11 cellular contexts compared by ENCODE assay signal in genomic region chr11:33347490-33348125, GRCh38. TPM values are rescaled to one million over a fixed set of nuclear protein-coding genes. Genes with fewer than 3 reads are reported as not detected.
DNase-seq lines count a peak whose midpoint lies in the region; ATAC-seq and TF ChIP-seq lines count a peak whose summit lies in the region.
"Had no signal": no experiment of that assay in that cellular context is flagged by ENCODE, and none has a peak within 500 bp of the region (broad histone marks: within the 10 kb centered on the region; RNA-seq: fewer than 3 reads in every experiment).

No MANE protein-coding gene starts in this region.

- no peak overlapping the region for H3K27ac ChIP-seq in HEK293 (ENCODE audit: extremely low read depth, low read depth, low read length)
- H3K27ac ChIP-seq in brain microvascular endothelial cell, result no peak overlapping the region
- H3K27ac ChIP-seq: right atrium auricular region had no signal

- no peak for TF ChIP-seq CTCF in activated CD8-positive, alpha-beta T cell treated with anti-CD3 and anti-CD28 coated beads for 36 hours (IDR thresholded peaks at IDR 0.05)
- TF ChIP-seq CTCF in HEK293 (tag by site-specific recombination; IDR thresholded peaks at IDR 0.05) (no peak), brain microvascular endothelial cell (IDR thresholded peaks at IDR 0.05; ENCODE audit: low read depth, low read length, missing control alignments) (no peak)

- ATAC-seq in activated CD8-positive, alpha-beta T cell treated with anti-CD3 and anti-CD28 coated beads for 36 hours, result no peak
- no peak for ATAC-seq in activated CD8-positive, alpha-beta T cell treated with anti-CD3 and anti-CD28 coated beads, Interleukin-2, amount 10 ng/mL, durations not matched to agents 7 days and 5 days
- ATAC-seq in HG03442 (IDR thresholded peaks at IDR 0.05; ENCODE audit: unreplicated experiment), result peak; percentile 84
- peak; percentile 87 for ATAC-seq in stimulated activated memory B cell treated with anti-CD40 and anti-IgM and Interleukin-4, amounts not matched to agents 10 μg/mL and 1 μg/mL and 100 μg/mL, for 72 hours

- H3K36me3 ChIP-seq in HEK293 (ENCODE audit: control insufficient read depth in 2 of 2, insufficient read depth in 1 of 2, low read length in 2 of 2) (peaks cover 5 to 66% of the 10 kb centered on the region in 2 experiments), brain microvascular endothelial cell (replicated peaks) (peaks cover 38% of the 10 kb centered on the region)

- peaks cover 14% of the 10 kb centered on the region for H3K36me3 Mint-ChIP-seq in activated CD8-positive, alpha-beta T cell treated with anti-CD3 and anti-CD28 coated beads for 36 hours (ENCODE audit: low read depth)
- H3K36me3 Mint-ChIP-seq in activated CD8-positive, alpha-beta T cell treated with anti-CD3 and anti-CD28 coated beads, Interleukin-2, amount 10 ng/mL, durations not matched to agents 7 days and 5 days (ENCODE audit: low read depth), result peaks cover 38% of the 10 kb centered on the region
- peaks cover 46% of the 10 kb centered on the region for H3K36me3 Mint-ChIP-seq in stimulated activated memory B cell treated with anti-CD40 and anti-IgM and Interleukin-4, amounts not matched to agents 10 μg/mL and 1 μg/mL and 100 μg/mL, for 72 hours

- H3K4me3 ChIP-seq in HEK293 (ENCODE audit: low read depth, low read length) (no peak overlapping the region), brain microvascular endothelial cell (ENCODE audit: low read depth, low read length) (no peak overlapping the region)
- H3K4me3 ChIP-seq: right atrium auricular region had no signal

- CTCF ChIA-PET in activated CD8-positive, alpha-beta T cell treated with anti-CD3 and anti-CD28 coated beads for 36 hours (lab: Charles Lee), result interaction anchor here (1.2 to 2.3 kb wide), 2 partner anchors 15 to 282 kb away, joined by 3 to 7 read pairs; no protein-coding TSS in a partner anchor
- CTCF ChIA-PET in activated CD8-positive, alpha-beta T cell treated with anti-CD3 and anti-CD28 coated beads, Interleukin-2, amount 10 ng/mL, durations not matched to agents 7 days and 5 days (lab: Charles Lee), result interaction anchor here (2.6 to 2.7 kb wide), 2 partner anchors 15 to 182 kb away, joined by 8 to 11 read pairs; no protein-coding TSS in a partner anchor
- CTCF ChIA-PET in HEK293 (lab: Yijun Ruan, JAX), result interaction anchor here (0.7 to 1.1 kb wide), 2 partner anchors 194 to 382 kb away, joined by 4 to 6 read pairs; no protein-coding TSS in a partner anchor

- no peaks in the 10 kb centered on the region for H3K27me3 ChIP-seq in brain microvascular endothelial cell (replicated peaks)
- H3K27me3 ChIP-seq: right atrium auricular region had no signal

- intact Hi-C loops in activated CD8-positive, alpha-beta T cell treated with anti-CD3 and anti-CD28 coated beads for 36 hours (cut with micrococcal nuclease), result no loop called here

- no peaks in the 10 kb centered on the region for H3K27me3 Mint-ChIP-seq in activated CD8-positive, alpha-beta T cell treated with anti-CD3 and anti-CD28 coated beads for 36 hours
- H3K27me3 Mint-ChIP-seq in activated CD8-positive, alpha-beta T cell treated with anti-CD3 and anti-CD28 coated beads, Interleukin-2, amount 10 ng/mL, durations not matched to agents 7 days and 5 days (ENCODE audit: low read depth), result no peaks in the 10 kb centered on the region
- no peaks in the 10 kb centered on the region for H3K27me3 Mint-ChIP-seq in stimulated activated memory B cell treated with anti-CD40 and anti-IgM and Interleukin-4, amounts not matched to agents 10 μg/mL and 1 μg/mL and 100 μg/mL, for 72 hours

- in situ Hi-C loops in brain microvascular endothelial cell (cut with HindIII; ENCODE audit: low pct_ligation_motif_present, low sequenced_read_pairs), result no loop called here

- no peak overlapping the region for H3K4me3 Mint-ChIP-seq in activated CD8-positive, alpha-beta T cell treated with anti-CD3 and anti-CD28 coated beads for 36 hours
- H3K4me3 Mint-ChIP-seq in activated CD8-positive, alpha-beta T cell treated with anti-CD3 and anti-CD28 coated beads, Interleukin-2, amount 10 ng/mL, durations not matched to agents 7 days and 5 days, result no peak overlapping the region
- no peak overlapping the region for H3K4me3 Mint-ChIP-seq in stimulated activated memory B cell treated with anti-CD40 and anti-IgM and Interleukin-4, amounts not matched to agents 10 μg/mL and 1 μg/mL and 100 μg/mL, for 72 hours
- H3K4me3 Mint-ChIP-seq: mesothelial cell of epicardium had no signal

- H3K9me3 ChIP-seq in HEK293 (ENCODE audit: control insufficient read depth, insufficient read depth, low read depth, low read length), result no peaks in the 10 kb centered on the region
- H3K9me3 ChIP-seq: right atrium auricular region had no signal

- no peaks in the 10 kb centered on the region for H3K4me1 Mint-ChIP-seq in activated CD8-positive, alpha-beta T cell treated with anti-CD3 and anti-CD28 coated beads for 36 hours (ENCODE audit: low read depth)
- no peaks in the 10 kb centered on the region for H3K4me1 Mint-ChIP-seq in activated CD8-positive, alpha-beta T cell treated with anti-CD3 and anti-CD28 coated beads, Interleukin-2, amount 10 ng/mL, durations not matched to agents 7 days and 5 days (ENCODE audit: low read depth)
- no peaks in the 10 kb centered on the region for H3K4me1 Mint-ChIP-seq in stimulated activated memory B cell treated with anti-CD40 and anti-IgM and Interleukin-4, amounts not matched to agents 10 μg/mL and 1 μg/mL and 100 μg/mL, for 72 hours
- H3K4me1 Mint-ChIP-seq: mesothelial cell of epicardium had no signal

- peak; percentile 12 for DNase-seq in activated CD8-positive, alpha-beta T cell treated with anti-CD3 and anti-CD28 coated beads for 36 hours
- no peak for DNase-seq in activated CD8-positive, alpha-beta T cell treated with anti-CD3 and anti-CD28 coated beads, Interleukin-2, amount 10 ng/mL, durations not matched to agents 7 days and 5 days
- no peak for DNase-seq in stimulated activated CD4-positive, alpha-beta T cell treated with anti-CD3 and anti-CD28 coated beads, Interleukin-1b, Interleukin-23, amount 100 ng/mL, for 48 hours
- DNase-seq in glomerular visceral epithelial cell (ENCODE audit: extremely low spot score) (no peak), brain microvascular endothelial cell (no peak)
- DNase-seq: NCI-H1694 treated with DMSO at 0.1 percent for 48 hours had no signal

- POLR2A ChIA-PET in activated CD8-positive, alpha-beta T cell treated with anti-CD3 and anti-CD28 coated beads for 36 hours (lab: Charles Lee), result interaction anchor here (0.8 to 0.9 kb wide), 2 partner anchors 11 to 70 kb away, joined by 3 to 4 read pairs; no protein-coding TSS in a partner anchor
- POLR2A ChIA-PET in activated CD8-positive, alpha-beta T cell treated with anti-CD3 and anti-CD28 coated beads, Interleukin-2, amount 10 ng/mL, durations not matched to agents 7 days and 5 days (lab: Charles Lee), result no interaction called here
- POLR2A ChIA-PET in HEK293 (lab: Yijun Ruan, JAX), result no interaction called here

- no peaks in the 10 kb centered on the region for H3K4me1 ChIP-seq in HEK293 (ENCODE audit: control insufficient read depth, insufficient read depth, low read length)
- H3K4me1 ChIP-seq: right atrium auricular region had no signal

- no peak overlapping the region for H3K27ac Mint-ChIP-seq in activated CD8-positive, alpha-beta T cell treated with anti-CD3 and anti-CD28 coated beads for 36 hours
- no peak overlapping the region for H3K27ac Mint-ChIP-seq in activated CD8-positive, alpha-beta T cell treated with anti-CD3 and anti-CD28 coated beads, Interleukin-2, amount 10 ng/mL, durations not matched to agents 7 days and 5 days
- H3K27ac Mint-ChIP-seq in stimulated activated memory B cell treated with anti-CD40 and anti-IgM and Interleukin-4, amounts not matched to agents 10 μg/mL and 1 μg/mL and 100 μg/mL, for 72 hours, result peak overlapping the region; percentile 66
- H3K27ac Mint-ChIP-seq: mesothelial cell of epicardium had no signal

- no peaks in the 10 kb centered on the region for H3K9me3 Mint-ChIP-seq in activated CD8-positive, alpha-beta T cell treated with anti-CD3 and anti-CD28 coated beads for 36 hours
- no peaks in the 10 kb centered on the region for H3K9me3 Mint-ChIP-seq in activated CD8-positive, alpha-beta T cell treated with anti-CD3 and anti-CD28 coated beads, Interleukin-2, amount 10 ng/mL, durations not matched to agents 7 days and 5 days (ENCODE audit: insufficient read depth)
- no peaks in the 10 kb centered on the region for H3K9me3 Mint-ChIP-seq in stimulated activated memory B cell treated with anti-CD40 and anti-IgM and Interleukin-4, amounts not matched to agents 10 μg/mL and 1 μg/mL and 100 μg/mL, for 72 hours
- H3K9me3 Mint-ChIP-seq: mesothelial cell of epicardium had no signal

TF ChIP-seq in HEK293, 187 proteins besides CTCF, POLR2A, EP300 and RAD21 (continues in another document):
- TF ChIP-seq ZBTB21 (tag by site-specific recombination; IDR thresholded peaks at IDR 0.05) (no peak), HIC1 (tag by site-specific recombination; IDR thresholded peaks at IDR 0.05) (no peak), ZNF785 (tag by site-specific recombination; IDR thresholded peaks at IDR 0.05) (no peak), SCRT2 (tag by site-specific recombination; IDR thresholded peaks at IDR 0.05) (peak; percentile 63; the same call in 1 of the 2 replicates), ZNF529 (tag by site-specific recombination; IDR thresholded peaks at IDR 0.05; ENCODE audit: insufficient replicate concordance) (no peak), ZNF544 (tag by site-specific recombination; IDR thresholded peaks at IDR 0.05) (no peak), ZNF202 (tag by site-specific recombination; IDR thresholded peaks at IDR 0.05; ENCODE audit: borderline replicate concordance) (no peak), TCF7L2 (IDR thresholded peaks at IDR 0.05; ENCODE audit: borderline replicate concordance, low read depth, low read length) (no peak)

RNA-seq across cellular contexts. Expression of gene KIAA1549L, which starts 28.3 kb away (rescaled TPM):
- not detected for total RNA-seq in activated CD8-positive, alpha-beta T cell treated with anti-CD3 and anti-CD28 coated beads for 36 hours
- total RNA-seq in activated CD8-positive, alpha-beta T cell treated with anti-CD3 and anti-CD28 coated beads, Interleukin-2, amount 10 ng/mL, durations not matched to agents 7 days and 5 days, result not detected

Comparison
In these comparisons a context has a peak if more than half of its experiments do, and no peak if none do; other contexts are left out.
1. ATAC-seq: peak in HG03442 (single experiment) and stimulated activated memory B cell treated with anti-CD40 and anti-IgM and Interleukin-4, amounts not matched to agents 10 μg/mL and 1 μg/mL and 100 μg/mL, for 72 hours (single experiment); none in activated CD8-positive, alpha-beta T cell treated with anti-CD3 and anti-CD28 coated beads for 36 hours (single experiment) and activated CD8-positive, alpha-beta T cell treated with anti-CD3 and anti-CD28 coated beads, Interleukin-2, amount 10 ng/mL, durations not matched to agents 7 days and 5 days (single experiment).